14 cellular contexts compared by ENCODE assay signal in the genomic region with DNA sequence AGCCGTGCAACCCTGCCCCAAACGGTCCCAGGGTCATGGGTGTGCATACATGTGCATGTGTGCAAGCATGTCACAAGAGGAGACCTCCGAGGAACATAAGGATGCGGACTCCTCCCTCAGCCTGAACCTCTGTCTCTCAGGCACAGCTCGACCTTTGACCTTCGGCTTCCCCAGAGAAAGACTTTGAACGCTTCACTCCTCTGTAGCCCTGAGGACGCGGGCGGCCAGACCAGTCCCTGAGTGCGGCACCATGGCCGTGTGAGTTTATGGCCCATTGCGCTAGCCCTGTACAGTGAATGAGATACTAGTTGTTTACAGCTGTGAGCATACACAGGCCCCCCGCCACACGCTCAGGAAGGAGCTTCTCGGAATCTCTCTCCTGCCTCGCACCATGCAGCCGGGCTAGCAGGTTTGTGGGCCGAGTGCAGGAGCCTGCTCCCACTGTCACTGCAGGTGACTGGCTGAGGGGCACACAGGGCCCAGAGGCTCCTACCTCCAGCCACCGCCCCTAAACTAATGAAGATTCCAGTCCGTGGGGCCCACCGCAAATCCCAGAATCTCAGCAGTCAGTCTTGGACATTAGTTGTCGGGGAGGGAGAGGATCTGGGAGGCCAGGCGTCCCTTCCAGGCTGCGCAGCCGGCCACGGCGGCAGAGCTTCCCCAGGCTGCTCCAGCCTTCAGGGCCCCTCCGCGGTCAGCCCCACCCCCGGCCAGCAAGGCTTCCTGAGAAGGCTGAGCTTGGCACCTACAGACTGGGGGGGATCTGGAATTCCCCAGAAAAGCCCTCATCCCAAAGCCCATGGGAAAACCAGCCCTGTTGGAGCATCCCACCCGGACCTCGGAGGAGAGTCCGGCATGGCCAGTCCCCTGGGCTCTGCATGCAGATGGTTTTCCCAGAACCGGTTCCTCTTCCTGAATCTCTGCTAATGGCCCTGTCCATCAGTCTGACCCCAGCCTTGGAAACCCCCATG. TPM values are rescaled to one million over a fixed set of nuclear protein-coding genes. Genes with fewer than 3 reads are reported as not detected.
DNase-seq lines count a peak whose midpoint lies in the region; TF ChIP-seq lines count a peak whose summit lies in the region.
"Had no signal": no experiment of that assay in that cellular context is flagged by ENCODE, and none has a peak within 500 bp of the region (broad histone marks: within the 10 kb centered on the region; RNA-seq: fewer than 3 reads in every experiment).

No MANE protein-coding gene starts in this region.

- TF ChIP-seq CTCF in uterus (IDR thresholded peaks at IDR 0.05), result no peak

- WGBS in ectodermal cell, 2 experiments, result 80 to 82% methylated on average over 35 of the region's 35 CpGs
- WGBS in mesodermal cell (ENCODE audit: insufficient coverage in 2 of 2), 2 experiments, result 82 to 83% methylated on average over 23 to 29 of the region's 35 CpGs

- no peaks in the 10 kb centered on the region for H3K9me3 ChIP-seq in ectodermal cell (ENCODE audit: control insufficient read depth, low read length)
- H3K9me3 ChIP-seq in mesodermal cell (ENCODE audit: control insufficient read depth, low read length), result no peaks in the 10 kb centered on the region
- no peaks in the 10 kb centered on the region for H3K9me3 ChIP-seq in uterus

- H3K4me3 ChIP-seq in ectodermal cell (ENCODE audit: insufficient read depth, low read depth, low read length), result no peak overlapping the region
- no peak overlapping the region for H3K4me3 ChIP-seq in mesodermal cell (ENCODE audit: extremely low read depth, insufficient read depth, low read length, poor library complexity, severe bottlenecking)
- H3K4me3 ChIP-seq in uterus, result no peak overlapping the region

- H3K36me3 ChIP-seq in ectodermal cell (ENCODE audit: control insufficient read depth, insufficient read depth, low read length), result no peaks in the 10 kb centered on the region
- H3K36me3 ChIP-seq in mesodermal cell (ENCODE audit: control insufficient read depth, insufficient read depth, low read length), result peaks cover 22% of the 10 kb centered on the region
- H3K36me3 ChIP-seq in uterus, result no peaks in the 10 kb centered on the region

- DNase-seq in activated naive CD4-positive, alpha-beta T cell treated with Interleukin-2 at 50 U/mL for 16 hours, result no peak
- DNase-seq in uterus (no peak), COR-L47 (lab: John Stamatoyannopoulos, UW) (no peak), putamen (ENCODE audit: low spot score) (no peak), NCI-H2171 (lab: John Stamatoyannopoulos, UW) (no peak)
- DNase-seq: activated B cell treated with CpG ODN at 0.5 μM for 24 hours; activated naive CD4-positive, alpha-beta T cell treated with anti-CD3 and anti-CD28 coated beads, Interleukin-2, amount 10 ng/mL, durations not matched to agents 7 days and 5 days; KG1; NCI-H2081 treated with DMSO at 0.1 percent for 48 hours had no signal

- intact Hi-C loops in uterus (cut with DNase I; ENCODE audit: low total_unique reads), result no loop called here

- H3K36me3 Mint-ChIP-seq in activated naive CD4-positive, alpha-beta T cell treated with anti-CD3 and anti-CD28 coated beads, Interleukin-2, amount 50 U/mL, for 24 hours, result peaks cover 12% of the 10 kb centered on the region

- no peaks in the 10 kb centered on the region for H3K9me3 Mint-ChIP-seq in activated naive CD4-positive, alpha-beta T cell treated with anti-CD3 and anti-CD28 coated beads, Interleukin-2, amount 50 U/mL, for 24 hours
- H3K9me3 Mint-ChIP-seq: activated B cell treated with CpG ODN at 0.5 μM for 24 hours; stimulated activated memory B cell treated with anti-CD40 and anti-IgM and Interleukin-4, amounts not matched to agents 10 μg/mL and 1 μg/mL and 100 μg/mL, for 72 hours had no signal

- no peaks in the 10 kb centered on the region for H3K27me3 Mint-ChIP-seq in activated naive CD4-positive, alpha-beta T cell treated with anti-CD3 and anti-CD28 coated beads, Interleukin-2, amount 50 U/mL, for 24 hours
- H3K27me3 Mint-ChIP-seq: activated B cell treated with CpG ODN at 0.5 μM for 24 hours; activated naive CD4-positive, alpha-beta T cell treated with anti-CD3 and anti-CD28 coated beads, Interleukin-2, amount 10 ng/mL, durations not matched to agents 7 days and 5 days; stimulated activated memory B cell treated with anti-CD40 and anti-IgM and Interleukin-4, amounts not matched to agents 10 μg/mL and 1 μg/mL and 100 μg/mL, for 72 hours had no signal

- peak overlapping the region; percentile 73 for H3K4me3 Mint-ChIP-seq in activated naive CD4-positive, alpha-beta T cell treated with anti-CD3 and anti-CD28 coated beads, Interleukin-2, amount 50 U/mL, for 24 hours

- TF ChIP-seq POLR2A in uterus (IDR thresholded peaks at IDR 0.05), result no peak

- H3K27me3 ChIP-seq in ectodermal cell (ENCODE audit: control insufficient read depth, insufficient read depth, low read length, poor library complexity, severe bottlenecking) (no peaks in the 10 kb centered on the region), uterus (no peaks in the 10 kb centered on the region)

- H3K27ac ChIP-seq in ectodermal cell (ENCODE audit: insufficient read depth, low read depth, low read length, poor library complexity, severe bottlenecking) (peak overlapping the region; percentile 16), mesodermal cell (ENCODE audit: low read depth, low read length, severe bottlenecking) (peak overlapping the region; percentile 91), uterus (peak overlapping the region; percentile 38 to 68)

- H3K4me1 Mint-ChIP-seq in activated naive CD4-positive, alpha-beta T cell treated with anti-CD3 and anti-CD28 coated beads, Interleukin-2, amount 50 U/mL, for 24 hours, result peaks cover 78% of the 10 kb centered on the region

- H3K4me1 ChIP-seq in ectodermal cell (ENCODE audit: control insufficient read depth, insufficient read depth, low read length) (peaks cover 26% of the 10 kb centered on the region), mesodermal cell (ENCODE audit: control insufficient read depth, insufficient read depth, low read length, poor library complexity, severe bottlenecking) (peaks cover 54% of the 10 kb centered on the region), uterus (peaks cover 0 to 6% of the 10 kb centered on the region in 2 donors)

- peak overlapping the region; percentile 86 for H3K27ac Mint-ChIP-seq in activated naive CD4-positive, alpha-beta T cell treated with anti-CD3 and anti-CD28 coated beads, Interleukin-2, amount 50 U/mL, for 24 hours

RNA-seq across cellular contexts. Expression of a gene that starts 10.6 kb away (rescaled TPM):
- polyA plus RNA-seq in ectodermal cell (2013, experiment 1 of 4), result 10.6 TPM
- 11.1 TPM for polyA plus RNA-seq in ectodermal cell (2013, experiment 2 of 4)
- polyA plus RNA-seq in ectodermal cell (2013, experiment 3 of 4), result 11.0 TPM
- polyA plus RNA-seq in ectodermal cell (2013, experiment 4 of 4), result 11.8 TPM
- polyA plus RNA-seq in mesodermal cell (2013, experiment 1 of 2), result 52.2 TPM
- 45.1 TPM for polyA plus RNA-seq in mesodermal cell (2013, experiment 2 of 2)
- total RNA-seq in uterus, result 10 to 100 TPM in 3 of 4 donors, 1 to 10 TPM in 1; 8.5 to 31.6 (median 17.2) TPM

RNA-seq across cellular contexts. Expression of a gene that starts 57.3 kb away (rescaled TPM):
- not detected for polyA plus RNA-seq in ectodermal cell (2013, experiment 1 of 4)
- not detected for polyA plus RNA-seq in ectodermal cell (2013, experiment 2 of 4)
- polyA plus RNA-seq in ectodermal cell (2013, experiment 3 of 4), result not detected
- not detected for polyA plus RNA-seq in ectodermal cell (2013, experiment 4 of 4)
- polyA plus RNA-seq in mesodermal cell (2013, experiment 1 of 2), result not detected
- polyA plus RNA-seq in mesodermal cell (2013, experiment 2 of 2), result not detected
- not detected for total RNA-seq in uterus
- total RNA-seq: activated B cell treated with CpG ODN at 0.5 μM for 24 hours, myocyte had no signal

Comparison
In these comparisons a context has a peak if more than half of its experiments do, and no peak if none do; other contexts are left out.
1. H3K27ac ChIP-seq: peak in every context shown above with its lines; median percentile 91 in mesodermal cell; 53 in uterus; 16 in ectodermal cell.